1 cellular context compared by ENCODE assay signal in the genomic region with DNA sequence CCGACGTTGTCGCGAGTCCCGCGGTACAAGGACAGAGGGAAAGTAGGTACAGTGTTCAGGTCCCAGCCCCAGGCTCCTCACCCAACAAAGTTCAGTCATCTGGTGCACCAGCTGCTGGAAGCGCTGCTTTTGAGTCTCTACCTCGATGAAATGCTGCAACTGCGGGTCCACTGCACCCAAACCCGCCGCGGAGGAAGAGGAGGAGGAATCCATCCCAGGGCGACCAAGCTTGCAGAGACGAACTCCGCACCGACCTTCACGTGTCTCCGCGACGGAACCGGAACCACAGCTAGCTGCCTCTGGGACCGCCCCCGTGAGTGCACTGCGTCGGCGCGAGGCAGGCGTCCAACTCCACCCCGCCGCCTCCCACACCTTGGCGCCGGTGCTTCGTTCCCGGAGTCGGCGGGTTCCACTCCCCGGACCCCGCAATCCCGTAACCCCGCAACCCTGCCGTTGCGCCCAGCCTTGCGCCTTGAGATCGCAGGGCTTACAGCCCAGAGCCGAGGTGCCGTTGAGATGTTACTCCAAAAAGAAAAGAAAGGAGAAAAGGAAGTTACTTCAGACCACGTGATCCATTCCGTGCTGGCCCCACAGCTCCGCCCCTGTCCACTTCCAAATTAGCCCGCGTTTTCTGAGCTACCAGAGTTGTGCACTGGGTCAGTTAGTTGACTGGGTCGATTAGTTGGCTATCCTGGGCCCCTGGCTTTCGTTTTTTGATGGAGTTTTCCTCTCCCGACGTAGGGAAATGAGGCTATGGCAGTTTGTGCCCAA.
TF ChIP-seq lines count a peak whose summit lies in the region.

A gene with protein sequence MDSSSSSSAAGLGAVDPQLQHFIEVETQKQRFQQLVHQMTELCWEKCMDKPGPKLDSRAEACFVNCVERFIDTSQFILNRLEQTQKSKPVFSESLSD (minus strand): TSS at position 291 of the 771 bp plus-strand sequence. CDS start 78 bp downstream, at position 213.

TF ChIP-seq in K562, 482 proteins besides CTCF, POLR2A, EP300 and RAD21 (continued from another document and continues in another):
- TF ChIP-seq ZNF592 (IDR thresholded peaks at IDR 0.05) (0 out of 2 replicates have a peak, but pooled peaks have one; percentile 50), RFX7 (CRISPR knock-in tag; IDR thresholded peaks at IDR 0.05) (no peak), MAFK (IDR thresholded peaks at IDR 0.05; ENCODE audit: low read length) (no peak), RBM25 (IDR thresholded peaks at IDR 0.05; ENCODE audit: low read depth, low read length, severe bottlenecking) (no peak), TOE1 (IDR thresholded peaks at IDR 0.05; ENCODE audit: borderline replicate concordance) (peak; percentile 97), TOE1 (CRISPR knock-in tag; IDR thresholded peaks at IDR 0.05; ENCODE audit: borderline replicate concordance, low read depth) (no peak), ZNF197 (CRISPR knock-in tag; IDR thresholded peaks at IDR 0.05; ENCODE audit: low read depth) (no peak), CTCFL (IDR thresholded peaks at IDR 0.05; ENCODE audit: borderline replicate concordance, insufficient read depth, low read depth, low read length, poor library complexity, severe bottlenecking) (no peak), E2F1 (CRISPR knock-in tag; IDR thresholded peaks at IDR 0.05) (peak; percentile 78; the same call in 1 of the 2 replicates), FUS (optimal IDR thresholded peaks at IDR 0.05; ENCODE audit: low read depth, low read length) (no peak), MCM2 (IDR thresholded peaks at IDR 0.05; ENCODE audit: low read depth) (no peak), KLF13 (tag; IDR thresholded peaks at IDR 0.05; ENCODE audit: borderline replicate concordance, low read depth) (0 out of 2 replicates have a peak, but pooled peaks have one; percentile 22), MLX (CRISPR knock-in tag; conservative IDR thresholded peaks at IDR 0.05) (no peak), POLR2AphosphoS2 (IDR thresholded peaks at IDR 0.05; ENCODE audit: low read length) (no peak), ZBTB7A (IDR thresholded peaks at IDR 0.05; ENCODE audit: borderline replicate concordance, control insufficient read depth, low read depth, low read length) (no peak), KLF10 (CRISPR knock-in tag; IDR thresholded peaks at IDR 0.05) (no peak), SIX5 (IDR thresholded peaks at IDR 0.05; ENCODE audit: borderline replicate concordance in 1 of 2, insufficient read depth in 1 of 2, low read depth in 1 of 2, low read length in 2 of 2) (no peak), ZNF740 (CRISPR knock-in tag; IDR thresholded peaks at IDR 0.05) (no peak), ZNF740 (tag; IDR thresholded peaks at IDR 0.05) (no peak), RFX5 (IDR thresholded peaks at IDR 0.05; ENCODE audit: low read depth, low read length) (no peak), CBX5 (IDR thresholded peaks at IDR 0.05; ENCODE audit: borderline replicate concordance, low read depth) (no peak), ZNF239 (CRISPR knock-in tag; IDR thresholded peaks at IDR 0.05) (no peak), CBFA2T2 (conservative IDR thresholded peaks at IDR 0.05) (peak; percentile 78), HEY1 (CRISPR knock-in tag; IDR thresholded peaks at IDR 0.05; ENCODE audit: borderline replicate concordance) (no peak), NFRKB (IDR thresholded peaks at IDR 0.05; ENCODE audit: low read depth) (no peak), ZZZ3 (IDR thresholded peaks at IDR 0.05) (no peak), SUPT5H (IDR thresholded peaks at IDR 0.05) (peak; percentile 91), ZNF764 (CRISPR knock-in tag; IDR thresholded peaks at IDR 0.05; ENCODE audit: low read depth) (no peak), XRCC4 (IDR thresholded peaks at IDR 0.05; ENCODE audit: extremely low read depth, insufficient read depth, insufficient read length) (no peak), BRCA1 (IDR thresholded peaks at IDR 0.05) (no peak), BRCA1 (CRISPR knock-in tag; IDR thresholded peaks at IDR 0.05) (no peak), CLOCK (CRISPR knock-in tag; IDR thresholded peaks at IDR 0.05; ENCODE audit: borderline replicate concordance) (no peak), FIP1L1 (IDR thresholded peaks at IDR 0.05; ENCODE audit: low read depth, low read length, poor library complexity, severe bottlenecking) (no peak), DPF2 (IDR thresholded peaks at IDR 0.05) (peak; percentile 24; the same call in 1 of the 2 replicates)
- TF ChIP-seq, protein P1, sequence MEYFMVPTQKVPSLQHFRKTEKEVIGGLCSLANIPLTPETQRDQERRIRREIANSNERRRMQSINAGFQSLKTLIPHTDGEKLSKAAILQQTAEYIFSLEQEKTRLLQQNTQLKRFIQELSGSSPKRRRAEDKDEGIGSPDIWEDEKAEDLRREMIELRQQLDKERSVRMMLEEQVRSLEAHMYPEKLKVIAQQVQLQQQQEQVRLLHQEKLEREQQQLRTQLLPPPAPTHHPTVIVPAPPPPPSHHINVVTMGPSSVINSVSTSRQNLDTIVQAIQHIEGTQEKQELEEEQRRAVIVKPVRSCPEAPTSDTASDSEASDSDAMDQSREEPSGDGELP (CRISPR knock-in tag; IDR thresholded peaks at IDR 0.05; ENCODE audit: borderline replicate concordance), result peak; percentile 60; the same call in 1 of the 2 replicates
- TF ChIP-seq, protein P2, sequence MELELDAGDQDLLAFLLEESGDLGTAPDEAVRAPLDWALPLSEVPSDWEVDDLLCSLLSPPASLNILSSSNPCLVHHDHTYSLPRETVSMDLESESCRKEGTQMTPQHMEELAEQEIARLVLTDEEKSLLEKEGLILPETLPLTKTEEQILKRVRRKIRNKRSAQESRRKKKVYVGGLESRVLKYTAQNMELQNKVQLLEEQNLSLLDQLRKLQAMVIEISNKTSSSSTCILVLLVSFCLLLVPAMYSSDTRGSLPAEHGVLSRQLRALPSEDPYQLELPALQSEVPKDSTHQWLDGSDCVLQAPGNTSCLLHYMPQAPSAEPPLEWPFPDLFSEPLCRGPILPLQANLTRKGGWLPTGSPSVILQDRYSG (tag; conservative IDR thresholded peaks at IDR 0.05; ENCODE audit: low read depth), result no peak
- TF ChIP-seq, protein P3, sequence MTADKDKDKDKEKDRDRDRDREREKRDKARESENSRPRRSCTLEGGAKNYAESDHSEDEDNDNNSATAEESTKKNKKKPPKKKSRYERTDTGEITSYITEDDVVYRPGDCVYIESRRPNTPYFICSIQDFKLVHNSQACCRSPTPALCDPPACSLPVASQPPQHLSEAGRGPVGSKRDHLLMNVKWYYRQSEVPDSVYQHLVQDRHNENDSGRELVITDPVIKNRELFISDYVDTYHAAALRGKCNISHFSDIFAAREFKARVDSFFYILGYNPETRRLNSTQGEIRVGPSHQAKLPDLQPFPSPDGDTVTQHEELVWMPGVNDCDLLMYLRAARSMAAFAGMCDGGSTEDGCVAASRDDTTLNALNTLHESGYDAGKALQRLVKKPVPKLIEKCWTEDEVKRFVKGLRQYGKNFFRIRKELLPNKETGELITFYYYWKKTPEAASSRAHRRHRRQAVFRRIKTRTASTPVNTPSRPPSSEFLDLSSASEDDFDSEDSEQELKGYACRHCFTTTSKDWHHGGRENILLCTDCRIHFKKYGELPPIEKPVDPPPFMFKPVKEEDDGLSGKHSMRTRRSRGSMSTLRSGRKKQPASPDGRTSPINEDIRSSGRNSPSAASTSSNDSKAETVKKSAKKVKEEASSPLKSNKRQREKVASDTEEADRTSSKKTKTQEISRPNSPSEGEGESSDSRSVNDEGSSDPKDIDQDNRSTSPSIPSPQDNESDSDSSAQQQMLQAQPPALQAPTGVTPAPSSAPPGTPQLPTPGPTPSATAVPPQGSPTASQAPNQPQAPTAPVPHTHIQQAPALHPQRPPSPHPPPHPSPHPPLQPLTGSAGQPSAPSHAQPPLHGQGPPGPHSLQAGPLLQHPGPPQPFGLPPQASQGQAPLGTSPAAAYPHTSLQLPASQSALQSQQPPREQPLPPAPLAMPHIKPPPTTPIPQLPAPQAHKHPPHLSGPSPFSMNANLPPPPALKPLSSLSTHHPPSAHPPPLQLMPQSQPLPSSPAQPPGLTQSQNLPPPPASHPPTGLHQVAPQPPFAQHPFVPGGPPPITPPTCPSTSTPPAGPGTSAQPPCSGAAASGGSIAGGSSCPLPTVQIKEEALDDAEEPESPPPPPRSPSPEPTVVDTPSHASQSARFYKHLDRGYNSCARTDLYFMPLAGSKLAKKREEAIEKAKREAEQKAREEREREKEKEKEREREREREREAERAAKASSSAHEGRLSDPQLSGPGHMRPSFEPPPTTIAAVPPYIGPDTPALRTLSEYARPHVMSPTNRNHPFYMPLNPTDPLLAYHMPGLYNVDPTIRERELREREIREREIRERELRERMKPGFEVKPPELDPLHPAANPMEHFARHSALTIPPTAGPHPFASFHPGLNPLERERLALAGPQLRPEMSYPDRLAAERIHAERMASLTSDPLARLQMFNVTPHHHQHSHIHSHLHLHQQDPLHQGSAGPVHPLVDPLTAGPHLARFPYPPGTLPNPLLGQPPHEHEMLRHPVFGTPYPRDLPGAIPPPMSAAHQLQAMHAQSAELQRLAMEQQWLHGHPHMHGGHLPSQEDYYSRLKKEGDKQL (CRISPR knock-in tag; IDR thresholded peaks at IDR 0.05; ENCODE audit: borderline replicate concordance), result no peak
